ENCODE assay signal across 1 cellular context in the genomic region with DNA sequence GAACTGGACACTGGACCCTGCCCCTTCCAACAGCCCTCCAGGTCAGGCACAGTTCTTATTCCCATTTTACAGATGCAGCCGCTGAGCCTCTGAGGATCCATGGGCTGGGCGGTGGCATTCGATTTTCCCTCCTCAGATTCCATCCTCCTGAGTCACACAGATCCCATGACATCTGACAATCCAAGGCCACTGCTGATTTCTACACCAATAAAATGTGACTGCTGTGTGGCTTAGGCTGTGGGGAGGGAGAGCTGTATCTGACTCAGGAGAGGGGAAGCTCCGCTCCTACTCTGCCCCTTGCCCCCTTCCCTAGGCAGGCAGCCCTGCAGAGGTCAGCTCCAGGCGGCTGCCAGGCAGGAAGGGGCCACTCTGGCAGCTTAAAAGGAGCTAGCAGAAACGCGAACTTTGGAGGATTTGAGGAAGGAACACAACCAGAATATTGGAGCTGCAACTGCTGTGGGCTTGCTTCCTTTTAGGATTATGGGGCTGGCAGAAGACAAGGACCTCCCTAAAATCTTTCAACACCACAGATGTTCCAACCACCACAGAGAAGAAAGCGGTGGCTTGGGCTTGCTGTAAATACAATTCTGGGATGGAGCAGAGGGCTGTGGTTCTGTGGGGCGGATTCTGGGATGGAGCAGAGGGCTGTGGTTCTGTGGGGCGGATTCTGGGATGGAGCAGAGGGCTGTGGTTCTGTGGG.
TF ChIP-seq lines count a peak whose summit lies in the region.

No MANE protein-coding gene starts in this region.

TF ChIP-seq in HepG2, 621 proteins besides CTCF, POLR2A, EP300 and RAD21 (continues in another document):
- TF ChIP-seq ZNF460 (CRISPR knock-in tag; IDR thresholded peaks at IDR 0.05; ENCODE audit: borderline replicate concordance) (peak; percentile 73), MEIS2 (CRISPR knock-in tag; IDR thresholded peaks at IDR 0.05) (no peak), TAF1 (CRISPR knock-in tag; IDR thresholded peaks at IDR 0.05) (no peak), CHCHD3 (CRISPR knock-in tag; IDR thresholded peaks at IDR 0.05) (no peak), TEAD3 (CRISPR knock-in tag; optimal IDR thresholded peaks at IDR 0.05; ENCODE audit: borderline replicate concordance) (peak; percentile 46), MYNN (CRISPR knock-in tag; IDR thresholded peaks at IDR 0.05; ENCODE audit: low read depth) (no peak), ZNF24 (IDR thresholded peaks at IDR 0.05) (no peak), PCBP1 (IDR thresholded peaks at IDR 0.05; ENCODE audit: borderline replicate concordance, low read depth, low read length) (no peak), ZNF768 (CRISPR knock-in tag; IDR thresholded peaks at IDR 0.05) (peak; percentile 71), MTF1 (CRISPR knock-in tag; IDR thresholded peaks at IDR 0.05) (no peak), FLYWCH1 (CRISPR knock-in tag; IDR thresholded peaks at IDR 0.05) (no peak), PRMT3 (CRISPR knock-in tag; IDR thresholded peaks at IDR 0.05; ENCODE audit: borderline replicate concordance, low read depth) (no peak), BRD4 (CRISPR knock-in tag; IDR thresholded peaks at IDR 0.05) (no peak), SIX1 (CRISPR knock-in tag; IDR thresholded peaks at IDR 0.05; ENCODE audit: borderline replicate concordance) (no peak), NCOA2 (CRISPR knock-in tag; IDR thresholded peaks at IDR 0.05) (no peak), ZNF614 (CRISPR knock-in tag; IDR thresholded peaks at IDR 0.05; ENCODE audit: borderline replicate concordance) (no peak), ZNF292 (CRISPR knock-in tag; IDR thresholded peaks at IDR 0.05; ENCODE audit: borderline replicate concordance, low read depth) (no peak), ZNF34 (CRISPR knock-in tag; IDR thresholded peaks at IDR 0.05; ENCODE audit: borderline replicate concordance) (no peak), HNF4A (CRISPR knock-in tag; IDR thresholded peaks at IDR 0.05) (no peak), SAP130 (CRISPR knock-in tag; IDR thresholded peaks at IDR 0.05; ENCODE audit: low read depth) (peak; percentile 26; the same call in 1 of the 2 replicates), ZMYM3 (CRISPR knock-in tag; IDR thresholded peaks at IDR 0.05) (0 out of 2 replicates have a peak, but pooled peaks have one; percentile 18), ELF1 (CRISPR knock-in tag; IDR thresholded peaks at IDR 0.05) (no peak), ZNF337 (CRISPR knock-in tag; IDR thresholded peaks at IDR 0.05; ENCODE audit: borderline replicate concordance, low read depth) (no peak)
- TF ChIP-seq, protein P1, sequence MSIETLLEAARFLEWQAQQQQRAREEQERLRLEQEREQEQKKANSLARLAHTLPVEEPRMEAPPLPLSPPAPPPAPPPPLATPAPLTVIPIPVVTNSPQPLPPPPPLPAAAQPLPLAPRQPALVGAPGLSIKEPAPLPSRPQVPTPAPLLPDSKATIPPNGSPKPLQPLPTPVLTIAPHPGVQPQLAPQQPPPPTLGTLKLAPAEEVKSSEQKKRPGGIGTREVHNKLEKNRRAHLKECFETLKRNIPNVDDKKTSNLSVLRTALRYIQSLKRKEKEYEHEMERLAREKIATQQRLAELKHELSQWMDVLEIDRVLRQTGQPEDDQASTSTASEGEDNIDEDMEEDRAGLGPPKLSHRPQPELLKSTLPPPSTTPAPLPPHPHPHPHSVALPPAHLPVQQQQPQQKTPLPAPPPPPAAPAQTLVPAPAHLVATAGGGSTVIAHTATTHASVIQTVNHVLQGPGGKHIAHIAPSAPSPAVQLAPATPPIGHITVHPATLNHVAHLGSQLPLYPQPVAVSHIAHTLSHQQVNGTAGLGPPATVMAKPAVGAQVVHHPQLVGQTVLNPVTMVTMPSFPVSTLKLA (IDR thresholded peaks at IDR 0.05) = no peak
- TF ChIP-seq, protein P2, sequence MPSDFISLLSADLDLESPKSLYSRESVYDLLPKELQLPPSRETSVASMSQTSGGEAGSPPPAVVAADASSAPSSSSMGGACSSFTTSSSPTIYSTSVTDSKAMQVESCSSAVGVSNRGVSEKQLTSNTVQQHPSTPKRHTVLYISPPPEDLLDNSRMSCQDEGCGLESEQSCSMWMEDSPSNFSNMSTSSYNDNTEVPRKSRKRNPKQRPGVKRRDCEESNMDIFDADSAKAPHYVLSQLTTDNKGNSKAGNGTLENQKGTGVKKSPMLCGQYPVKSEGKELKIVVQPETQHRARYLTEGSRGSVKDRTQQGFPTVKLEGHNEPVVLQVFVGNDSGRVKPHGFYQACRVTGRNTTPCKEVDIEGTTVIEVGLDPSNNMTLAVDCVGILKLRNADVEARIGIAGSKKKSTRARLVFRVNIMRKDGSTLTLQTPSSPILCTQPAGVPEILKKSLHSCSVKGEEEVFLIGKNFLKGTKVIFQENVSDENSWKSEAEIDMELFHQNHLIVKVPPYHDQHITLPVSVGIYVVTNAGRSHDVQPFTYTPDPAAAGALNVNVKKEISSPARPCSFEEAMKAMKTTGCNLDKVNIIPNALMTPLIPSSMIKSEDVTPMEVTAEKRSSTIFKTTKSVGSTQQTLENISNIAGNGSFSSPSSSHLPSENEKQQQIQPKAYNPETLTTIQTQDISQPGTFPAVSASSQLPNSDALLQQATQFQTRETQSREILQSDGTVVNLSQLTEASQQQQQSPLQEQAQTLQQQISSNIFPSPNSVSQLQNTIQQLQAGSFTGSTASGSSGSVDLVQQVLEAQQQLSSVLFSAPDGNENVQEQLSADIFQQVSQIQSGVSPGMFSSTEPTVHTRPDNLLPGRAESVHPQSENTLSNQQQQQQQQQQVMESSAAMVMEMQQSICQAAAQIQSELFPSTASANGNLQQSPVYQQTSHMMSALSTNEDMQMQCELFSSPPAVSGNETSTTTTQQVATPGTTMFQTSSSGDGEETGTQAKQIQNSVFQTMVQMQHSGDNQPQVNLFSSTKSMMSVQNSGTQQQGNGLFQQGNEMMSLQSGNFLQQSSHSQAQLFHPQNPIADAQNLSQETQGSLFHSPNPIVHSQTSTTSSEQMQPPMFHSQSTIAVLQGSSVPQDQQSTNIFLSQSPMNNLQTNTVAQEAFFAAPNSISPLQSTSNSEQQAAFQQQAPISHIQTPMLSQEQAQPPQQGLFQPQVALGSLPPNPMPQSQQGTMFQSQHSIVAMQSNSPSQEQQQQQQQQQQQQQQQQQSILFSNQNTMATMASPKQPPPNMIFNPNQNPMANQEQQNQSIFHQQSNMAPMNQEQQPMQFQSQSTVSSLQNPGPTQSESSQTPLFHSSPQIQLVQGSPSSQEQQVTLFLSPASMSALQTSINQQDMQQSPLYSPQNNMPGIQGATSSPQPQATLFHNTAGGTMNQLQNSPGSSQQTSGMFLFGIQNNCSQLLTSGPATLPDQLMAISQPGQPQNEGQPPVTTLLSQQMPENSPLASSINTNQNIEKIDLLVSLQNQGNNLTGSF (CRISPR knock-in tag; IDR thresholded peaks at IDR 0.05) = no peak
- TF ChIP-seq, protein P3, sequence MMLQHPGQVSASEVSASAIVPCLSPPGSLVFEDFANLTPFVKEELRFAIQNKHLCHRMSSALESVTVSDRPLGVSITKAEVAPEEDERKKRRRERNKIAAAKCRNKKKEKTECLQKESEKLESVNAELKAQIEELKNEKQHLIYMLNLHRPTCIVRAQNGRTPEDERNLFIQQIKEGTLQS (CRISPR knock-in tag; IDR thresholded peaks at IDR 0.05) = 0 out of 2 replicates have a peak, but pooled peaks have one; percentile 27
- TF ChIP-seq, protein P4, sequence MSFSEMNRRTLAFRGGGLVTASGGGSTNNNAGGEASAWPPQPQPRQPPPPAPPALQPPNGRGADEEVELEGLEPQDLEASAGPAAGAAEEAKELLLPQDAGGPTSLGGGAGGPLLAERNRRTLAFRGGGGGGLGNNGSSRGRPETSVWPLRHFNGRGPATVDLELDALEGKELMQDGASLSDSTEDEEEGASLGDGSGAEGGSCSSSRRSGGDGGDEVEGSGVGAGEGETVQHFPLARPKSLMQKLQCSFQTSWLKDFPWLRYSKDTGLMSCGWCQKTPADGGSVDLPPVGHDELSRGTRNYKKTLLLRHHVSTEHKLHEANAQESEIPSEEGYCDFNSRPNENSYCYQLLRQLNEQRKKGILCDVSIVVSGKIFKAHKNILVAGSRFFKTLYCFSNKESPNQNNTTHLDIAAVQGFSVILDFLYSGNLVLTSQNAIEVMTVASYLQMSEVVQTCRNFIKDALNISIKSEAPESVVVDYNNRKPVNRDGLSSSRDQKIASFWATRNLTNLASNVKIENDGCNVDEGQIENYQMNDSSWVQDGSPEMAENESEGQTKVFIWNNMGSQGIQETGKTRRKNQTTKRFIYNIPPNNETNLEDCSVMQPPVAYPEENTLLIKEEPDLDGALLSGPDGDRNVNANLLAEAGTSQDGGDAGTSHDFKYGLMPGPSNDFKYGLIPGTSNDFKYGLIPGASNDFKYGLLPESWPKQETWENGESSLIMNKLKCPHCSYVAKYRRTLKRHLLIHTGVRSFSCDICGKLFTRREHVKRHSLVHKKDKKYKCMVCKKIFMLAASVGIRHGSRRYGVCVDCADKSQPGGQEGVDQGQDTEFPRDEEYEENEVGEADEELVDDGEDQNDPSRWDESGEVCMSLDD (CRISPR knock-in tag; IDR thresholded peaks at IDR 0.05; ENCODE audit: borderline replicate concordance) = no peak
- TF ChIP-seq, protein P5, sequence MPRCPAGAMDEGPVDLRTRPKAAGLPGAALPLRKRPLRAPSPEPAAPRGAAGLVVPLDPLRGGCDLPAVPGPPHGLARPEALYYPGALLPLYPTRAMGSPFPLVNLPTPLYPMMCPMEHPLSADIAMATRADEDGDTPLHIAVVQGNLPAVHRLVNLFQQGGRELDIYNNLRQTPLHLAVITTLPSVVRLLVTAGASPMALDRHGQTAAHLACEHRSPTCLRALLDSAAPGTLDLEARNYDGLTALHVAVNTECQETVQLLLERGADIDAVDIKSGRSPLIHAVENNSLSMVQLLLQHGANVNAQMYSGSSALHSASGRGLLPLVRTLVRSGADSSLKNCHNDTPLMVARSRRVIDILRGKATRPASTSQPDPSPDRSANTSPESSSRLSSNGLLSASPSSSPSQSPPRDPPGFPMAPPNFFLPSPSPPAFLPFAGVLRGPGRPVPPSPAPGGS (CRISPR knock-in tag; IDR thresholded peaks at IDR 0.05) = no peak
- TF ChIP-seq, protein P6, sequence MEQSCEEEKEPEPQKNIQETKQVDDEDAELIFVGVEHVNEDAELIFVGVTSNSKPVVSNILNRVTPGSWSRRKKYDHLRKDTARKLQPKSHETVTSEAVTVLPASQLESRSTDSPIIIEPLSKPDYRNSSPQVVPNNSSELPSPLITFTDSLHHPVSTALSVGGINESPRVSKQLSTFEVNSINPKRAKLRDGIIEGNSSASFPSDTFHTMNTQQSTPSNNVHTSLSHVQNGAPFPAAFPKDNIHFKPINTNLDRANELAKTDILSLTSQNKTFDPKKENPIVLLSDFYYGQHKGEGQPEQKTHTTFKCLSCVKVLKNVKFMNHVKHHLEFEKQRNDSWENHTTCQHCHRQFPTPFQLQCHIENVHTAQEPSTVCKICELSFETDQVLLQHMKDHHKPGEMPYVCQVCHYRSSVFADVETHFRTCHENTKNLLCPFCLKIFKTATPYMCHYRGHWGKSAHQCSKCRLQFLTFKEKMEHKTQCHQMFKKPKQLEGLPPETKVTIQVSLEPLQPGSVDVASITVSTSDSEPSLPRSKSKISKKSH (CRISPR knock-in tag; IDR thresholded peaks at IDR 0.05; ENCODE audit: borderline replicate concordance) = no peak
- TF ChIP-seq, protein P7, sequence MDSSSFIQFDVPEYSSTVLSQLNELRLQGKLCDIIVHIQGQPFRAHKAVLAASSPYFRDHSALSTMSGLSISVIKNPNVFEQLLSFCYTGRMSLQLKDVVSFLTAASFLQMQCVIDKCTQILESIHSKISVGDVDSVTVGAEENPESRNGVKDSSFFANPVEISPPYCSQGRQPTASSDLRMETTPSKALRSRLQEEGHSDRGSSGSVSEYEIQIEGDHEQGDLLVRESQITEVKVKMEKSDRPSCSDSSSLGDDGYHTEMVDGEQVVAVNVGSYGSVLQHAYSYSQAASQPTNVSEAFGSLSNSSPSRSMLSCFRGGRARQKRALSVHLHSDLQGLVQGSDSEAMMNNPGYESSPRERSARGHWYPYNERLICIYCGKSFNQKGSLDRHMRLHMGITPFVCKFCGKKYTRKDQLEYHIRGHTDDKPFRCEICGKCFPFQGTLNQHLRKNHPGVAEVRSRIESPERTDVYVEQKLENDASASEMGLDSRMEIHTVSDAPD (CRISPR knock-in tag; IDR thresholded peaks at IDR 0.05) = no peak
- TF ChIP-seq, protein P8, sequence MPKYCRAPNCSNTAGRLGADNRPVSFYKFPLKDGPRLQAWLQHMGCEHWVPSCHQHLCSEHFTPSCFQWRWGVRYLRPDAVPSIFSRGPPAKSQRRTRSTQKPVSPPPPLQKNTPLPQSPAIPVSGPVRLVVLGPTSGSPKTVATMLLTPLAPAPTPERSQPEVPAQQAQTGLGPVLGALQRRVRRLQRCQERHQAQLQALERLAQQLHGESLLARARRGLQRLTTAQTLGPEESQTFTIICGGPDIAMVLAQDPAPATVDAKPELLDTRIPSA (CRISPR knock-in tag; IDR thresholded peaks at IDR 0.05; ENCODE audit: borderline replicate concordance) = no peak
- TF ChIP-seq, protein P9, sequence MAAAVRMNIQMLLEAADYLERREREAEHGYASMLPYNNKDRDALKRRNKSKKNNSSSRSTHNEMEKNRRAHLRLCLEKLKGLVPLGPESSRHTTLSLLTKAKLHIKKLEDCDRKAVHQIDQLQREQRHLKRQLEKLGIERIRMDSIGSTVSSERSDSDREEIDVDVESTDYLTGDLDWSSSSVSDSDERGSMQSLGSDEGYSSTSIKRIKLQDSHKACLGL (CRISPR knock-in tag; IDR thresholded peaks at IDR 0.05) = no peak
- TF ChIP-seq, protein P10, sequence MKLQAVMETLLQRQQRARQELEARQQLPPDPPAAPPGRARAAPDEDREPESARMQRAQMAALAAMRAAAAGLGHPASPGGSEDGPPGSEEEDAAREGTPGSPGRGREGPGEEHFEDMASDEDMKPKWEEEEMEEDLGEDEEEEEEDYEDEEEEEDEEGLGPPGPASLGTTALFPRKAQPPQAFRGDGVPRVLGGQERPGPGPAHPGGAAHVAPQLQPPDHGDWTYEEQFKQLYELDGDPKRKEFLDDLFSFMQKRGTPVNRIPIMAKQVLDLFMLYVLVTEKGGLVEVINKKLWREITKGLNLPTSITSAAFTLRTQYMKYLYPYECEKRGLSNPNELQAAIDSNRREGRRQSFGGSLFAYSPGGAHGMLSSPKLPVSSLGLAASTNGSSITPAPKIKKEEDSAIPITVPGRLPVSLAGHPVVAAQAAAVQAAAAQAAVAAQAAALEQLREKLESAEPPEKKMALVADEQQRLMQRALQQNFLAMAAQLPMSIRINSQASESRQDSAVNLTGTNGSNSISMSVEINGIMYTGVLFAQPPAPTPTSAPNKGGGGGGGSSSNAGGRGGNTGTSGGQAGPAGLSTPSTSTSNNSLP (IDR thresholded peaks at IDR 0.05; ENCODE audit: low read depth, low read length) = no peak
- TF ChIP-seq, protein P11, sequence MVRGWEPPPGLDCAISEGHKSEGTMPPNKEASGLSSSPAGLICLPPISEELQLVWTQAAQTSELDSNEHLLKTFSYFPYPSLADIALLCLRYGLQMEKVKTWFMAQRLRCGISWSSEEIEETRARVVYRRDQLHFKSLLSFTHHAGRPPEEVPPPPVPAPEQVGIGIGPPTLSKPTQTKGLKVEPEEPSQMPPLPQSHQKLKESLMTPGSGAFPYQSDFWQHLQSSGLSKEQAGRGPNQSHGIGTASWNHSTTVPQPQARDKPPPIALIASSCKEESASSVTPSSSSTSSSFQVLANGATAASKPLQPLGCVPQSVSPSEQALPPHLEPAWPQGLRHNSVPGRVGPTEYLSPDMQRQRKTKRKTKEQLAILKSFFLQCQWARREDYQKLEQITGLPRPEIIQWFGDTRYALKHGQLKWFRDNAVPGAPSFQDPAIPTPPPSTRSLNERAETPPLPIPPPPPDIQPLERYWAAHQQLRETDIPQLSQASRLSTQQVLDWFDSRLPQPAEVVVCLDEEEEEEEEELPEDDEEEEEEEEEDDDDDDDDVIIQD (CRISPR knock-in tag; IDR thresholded peaks at IDR 0.05; ENCODE audit: low read depth) = peak; percentile 68; the same call in 1 of the 2 replicates
- TF ChIP-seq, protein P12, sequence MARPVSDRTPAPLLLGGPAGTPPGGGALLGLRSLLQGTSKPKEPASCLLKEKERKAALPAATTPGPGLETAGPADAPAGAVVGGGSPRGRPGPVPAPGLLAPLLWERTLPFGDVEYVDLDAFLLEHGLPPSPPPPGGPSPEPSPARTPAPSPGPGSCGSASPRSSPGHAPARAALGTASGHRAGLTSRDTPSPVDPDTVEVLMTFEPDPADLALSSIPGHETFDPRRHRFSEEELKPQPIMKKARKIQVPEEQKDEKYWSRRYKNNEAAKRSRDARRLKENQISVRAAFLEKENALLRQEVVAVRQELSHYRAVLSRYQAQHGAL (CRISPR knock-in tag; IDR thresholded peaks at IDR 0.05; ENCODE audit: not compliant biosample characterization) = no peak
